Comparison of ENCODE assay signal across 9 cellular contexts in the genomic region with DNA sequence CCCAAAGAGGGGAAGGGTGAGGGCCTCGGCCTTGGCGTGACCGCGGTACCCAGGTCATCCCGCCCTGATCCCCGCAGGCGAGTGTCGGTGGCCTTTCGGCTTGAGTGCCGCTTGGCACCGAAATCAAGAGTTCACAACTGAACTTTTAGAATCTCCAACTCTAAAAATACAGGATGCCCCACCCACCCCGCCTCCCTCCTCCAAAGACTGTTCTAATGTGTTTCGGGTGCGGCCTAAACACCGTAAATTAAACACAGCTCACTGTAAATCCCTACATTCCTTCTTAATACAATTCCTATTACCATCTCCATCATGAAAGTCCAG. TPM values are rescaled to one million over a fixed set of nuclear protein-coding genes. Genes with fewer than 3 reads are reported as not detected.
DNase-seq lines count a peak whose midpoint lies in the region; ATAC-seq and TF ChIP-seq lines count a peak whose summit lies in the region.
"Had no signal": no experiment of that assay in that cellular context is flagged by ENCODE, and none has a peak within 500 bp of the region (broad histone marks: within the 10 kb centered on the region; RNA-seq: fewer than 3 reads in every experiment).

No MANE protein-coding gene starts in this region.

- H3K4me1 Mint-ChIP-seq in T-cell (peaks cover 33 to 48% (median 44%) of the 10 kb centered on the region in 3 donors), nephron progenitor cell (peaks cover 39% of the 10 kb centered on the region)

- H3K4me3 ChIP-seq in BJ (ENCODE audit: low read depth, low read length) (peak overlapping the region; percentile 63), esophagus (ENCODE audit: low read depth in 1 of 2, low read length in 2 of 2) (peak overlapping the region; percentile 61 to 62)

- H3K4me3 Mint-ChIP-seq in T-cell (peak overlapping the region; percentile 59 to 83 (median 78)), nephron progenitor cell (peak overlapping the region; percentile 42)

- H3K4me1 ChIP-seq in esophagus (ENCODE audit: control insufficient read depth in 2 of 2, insufficient read depth in 2 of 2, low read length in 1 of 2) = peaks cover 0 to 6% of the 10 kb centered on the region in 2 donors

- peak overlapping the region; percentile 97 to 98 for H3K27ac ChIP-seq in esophagus (ENCODE audit: low read depth in 2 of 2, low read length in 1 of 2)

- no peaks in the 10 kb centered on the region for H3K9me3 Mint-ChIP-seq in T-cell
- H3K9me3 Mint-ChIP-seq in nephron progenitor cell = no peaks in the 10 kb centered on the region

- POLR2A ChIA-PET in BJ (lab: Charles Lee) = no interaction called here
- POLR2A ChIA-PET in T-cell (lab: Charles Lee) = no interaction called here

- H3K27me3 Mint-ChIP-seq in T-cell = no peaks in the 10 kb centered on the region
- peaks cover 12% of the 10 kb centered on the region for H3K27me3 Mint-ChIP-seq in nephron progenitor cell (ENCODE audit: low read depth, poor library complexity)

- CTCF ChIA-PET in BJ (lab: Yijun Ruan, JAX) = interaction anchor here (0.6 to 1.7 kb wide), 3 partner anchors 16 to 101 kb away, joined by 3 to 7 read pairs (median 3); no protein-coding TSS in a partner anchor
- CTCF ChIA-PET in T-cell (lab: Charles Lee) = interaction anchor here (0.6 to 6.7 kb wide), 6 partner anchors 18 to 174 kb away, joined by 3 to 74 read pairs (median 6); no protein-coding TSS in a partner anchor

- H3K27ac Mint-ChIP-seq in T-cell = peak overlapping the region; percentile 89 to 90
- no peak overlapping the region for H3K27ac Mint-ChIP-seq in nephron progenitor cell

- ATAC-seq in T-cell (replicated peaks in 1 of 4) = peak; percentile 22 to 44 (median 34)
- no peak for ATAC-seq in HG03439 (IDR thresholded peaks at IDR 0.05; ENCODE audit: unreplicated experiment)
- no peak for ATAC-seq in HG03095 (IDR thresholded peaks at IDR 0.05; ENCODE audit: unreplicated experiment)
- no peak for ATAC-seq in HG03097 (IDR thresholded peaks at IDR 0.05; ENCODE audit: low FRiP score, unreplicated experiment)

- no peak for TF ChIP-seq CTCF in BJ (IDR thresholded peaks at IDR 0.05; ENCODE audit: insufficient read depth, low read depth, low read length)
- no peak for TF ChIP-seq CTCF in nephron progenitor cell (IDR thresholded peaks at IDR 0.05)

- H3K36me3 ChIP-seq in BJ (ENCODE audit: control insufficient read depth, insufficient read depth, low read length) = no peaks in the 10 kb centered on the region
- peaks cover 0 to 12% of the 10 kb centered on the region in 2 donors for H3K36me3 ChIP-seq in esophagus (ENCODE audit: control insufficient read depth in 2 of 2, insufficient read depth in 2 of 2, low read length in 1 of 2)

- H3K9me3 ChIP-seq in esophagus (ENCODE audit: control insufficient read depth in 2 of 2, insufficient read depth in 1 of 2, low read depth in 1 of 2, low read length in 1 of 2) = no peaks in the 10 kb centered on the region

- DNase-seq in BJ (ENCODE audit: low read depth) (no peak), T-cell (peak in 17 of 34 experiments; percentile 13 to 51 (median 33)), nephron progenitor cell (no peak), NCI-H345 treated with DMSO at 0.1 percent for 48 hours (lab: John Stamatoyannopoulos, UW; ENCODE audit: unreplicated experiment) (no peak)

- H3K27me3 ChIP-seq in BJ (ENCODE audit: control insufficient read depth, insufficient read depth, low read length) = peaks cover 1% of the 10 kb centered on the region; the same call in 1 of the 2 replicates
- H3K27me3 ChIP-seq in esophagus (ENCODE audit: control insufficient read depth in 1 of 2, insufficient read depth in 2 of 2, low read length in 2 of 2) = no peaks in the 10 kb centered on the region

- H3K36me3 Mint-ChIP-seq in T-cell (no peaks in the 10 kb centered on the region), nephron progenitor cell (ENCODE audit: low read depth) (no peaks in the 10 kb centered on the region)

- 19 to 27% methylated on average over 15 of the region's 15 CpGs for WGBS in esophagus, 2 donors

RNA-seq across cellular contexts. Expression of a gene that starts 11.4 kb away (rescaled TPM):
- polyA plus RNA-seq in BJ (2011; rRNA removed) (0.18 and 0.36 TPM in 2 replicates), esophagus (100 to 1,000 TPM in 1 of 2 donors, 10 to 100 TPM in 1; 98.7 to 126 TPM)
- 0.57 TPM in 1 of 2 replicates, not detected in the other for polyA minus RNA-seq in BJ (2011; rRNA and poly(A)+ RNA removed)
- 1 to 10 TPM; 1.0 to 3.4 (median 2.6) TPM for total RNA-seq in T-cell

RNA-seq across cellular contexts. Expression of a gene that starts 20.0 kb away (rescaled TPM):
- polyA plus RNA-seq in BJ (2011; rRNA removed) (23.4 and 67.2 TPM in 2 replicates), esophagus (10 to 100 TPM; 81.3 to 97.9 TPM)
- 20.7 and 23.3 TPM in 2 replicates for polyA minus RNA-seq in BJ (2011; rRNA and poly(A)+ RNA removed)
- 1 to 10 TPM in 2 of 5 donors, under 1 TPM in 2, not detected in 1; 0.56 to 1.6 (median 1.2) TPM for total RNA-seq in T-cell

RNA-seq across cellular contexts. Expression of a gene that starts 22.1 kb away (rescaled TPM):
- polyA plus RNA-seq in BJ (2011; rRNA removed) (170 and 217 TPM in 2 replicates), esophagus (10 to 100 TPM; 41.7 to 71.4 TPM)
- 134 and 147 TPM in 2 replicates for polyA minus RNA-seq in BJ (2011; rRNA and poly(A)+ RNA removed)
- 10 to 100 TPM; 32.3 to 88.0 (median 86.5) TPM for total RNA-seq in T-cell

RNA-seq across cellular contexts. Expression of a gene that starts 53.5 kb away (rescaled TPM):
- polyA plus RNA-seq in BJ (2011; rRNA removed) = 0.10 TPM in 1 of 2 replicates, not detected in the other
- 0.43 TPM in 1 of 2 replicates, not detected in the other for polyA minus RNA-seq in BJ (2011; rRNA and poly(A)+ RNA removed)
- total RNA-seq in T-cell = under 1 TPM in 2 of 5 donors, not detected in 3; 0.13 to 0.38 TPM
- polyA plus RNA-seq in esophagus = 10 to 100 TPM; 25.0 to 70.3 TPM
- total RNA-seq: lung microvascular endothelial cell had no signal

Comparison
In these comparisons a context has a peak if more than half of its experiments do, and no peak if none do; other contexts are left out.
1. ATAC-seq: peak in T-cell (4 of 4); none in HG03439 (single experiment), HG03095 (single experiment) and HG03097 (single experiment).
2. RNA of a gene that starts 11.4 kb away (polyA plus RNA-seq): 98.7 to 126 TPM in esophagus; 0.18 to 0.36 TPM in BJ; every median in the first group is over 10 times any median in the second.